1 cellular context compared by ENCODE assay signal in the genomic region with DNA sequence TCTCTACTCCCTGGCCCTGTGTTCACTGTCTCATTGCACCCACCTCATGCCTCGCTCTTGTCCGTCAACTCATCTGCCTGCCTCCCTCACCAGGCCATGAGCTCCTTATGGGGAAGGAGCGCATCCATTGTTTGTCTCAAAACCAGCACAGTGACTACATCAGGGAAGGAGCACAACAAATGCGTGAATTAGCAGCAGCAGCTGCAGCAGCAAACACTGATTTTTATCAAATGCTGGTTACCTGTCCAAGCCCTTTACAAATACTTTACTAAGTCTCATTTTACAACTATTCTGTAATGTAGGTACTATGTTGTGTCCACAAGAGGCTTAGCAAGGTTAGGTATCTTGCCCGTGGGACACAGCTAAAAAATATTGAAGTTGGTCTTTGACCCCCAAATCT.
TF ChIP-seq lines count a peak whose summit lies in the region.

No MANE protein-coding gene starts in this region.

TF ChIP-seq in IMR-90, 13 proteins besides CTCF, POLR2A, EP300 and RAD21:
- TF ChIP-seq, protein P1, sequence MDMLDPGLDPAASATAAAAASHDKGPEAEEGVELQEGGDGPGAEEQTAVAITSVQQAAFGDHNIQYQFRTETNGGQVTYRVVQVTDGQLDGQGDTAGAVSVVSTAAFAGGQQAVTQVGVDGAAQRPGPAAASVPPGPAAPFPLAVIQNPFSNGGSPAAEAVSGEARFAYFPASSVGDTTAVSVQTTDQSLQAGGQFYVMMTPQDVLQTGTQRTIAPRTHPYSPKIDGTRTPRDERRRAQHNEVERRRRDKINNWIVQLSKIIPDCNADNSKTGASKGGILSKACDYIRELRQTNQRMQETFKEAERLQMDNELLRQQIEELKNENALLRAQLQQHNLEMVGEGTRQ (IDR thresholded peaks at IDR 0.05; ENCODE audit: low read depth, low read length), result no peak
- TF ChIP-seq MAZ (IDR thresholded peaks at IDR 0.05; ENCODE audit: borderline replicate concordance, low read depth, low read length) (no peak), SMC3 (IDR thresholded peaks at IDR 0.05; ENCODE audit: low read depth, low read length) (no peak), BHLHE40 (IDR thresholded peaks at IDR 0.05; ENCODE audit: low read depth, low read length) (no peak), MAFK (IDR thresholded peaks at IDR 0.05; ENCODE audit: low read depth, low read length) (no peak), NFE2L2 (IDR thresholded peaks at IDR 0.05; ENCODE audit: low read depth, low read length) (no peak), FOS (IDR thresholded peaks at IDR 0.05; ENCODE audit: low read depth, low read length) (no peak), CEBPB (IDR thresholded peaks at IDR 0.05; ENCODE audit: low read depth, low read length) (no peak), RFX5 (IDR thresholded peaks at IDR 0.05; ENCODE audit: low read depth, low read length) (no peak), MXI1 (IDR thresholded peaks at IDR 0.05; ENCODE audit: borderline replicate concordance, low read depth, low read length) (no peak), CHD1 (IDR thresholded peaks at IDR 0.05; ENCODE audit: low read depth, low read length) (no peak), RCOR1 (IDR thresholded peaks at IDR 0.05; ENCODE audit: insufficient replicate concordance, low read length) (no peak)
- TF ChIP-seq, protein P2, sequence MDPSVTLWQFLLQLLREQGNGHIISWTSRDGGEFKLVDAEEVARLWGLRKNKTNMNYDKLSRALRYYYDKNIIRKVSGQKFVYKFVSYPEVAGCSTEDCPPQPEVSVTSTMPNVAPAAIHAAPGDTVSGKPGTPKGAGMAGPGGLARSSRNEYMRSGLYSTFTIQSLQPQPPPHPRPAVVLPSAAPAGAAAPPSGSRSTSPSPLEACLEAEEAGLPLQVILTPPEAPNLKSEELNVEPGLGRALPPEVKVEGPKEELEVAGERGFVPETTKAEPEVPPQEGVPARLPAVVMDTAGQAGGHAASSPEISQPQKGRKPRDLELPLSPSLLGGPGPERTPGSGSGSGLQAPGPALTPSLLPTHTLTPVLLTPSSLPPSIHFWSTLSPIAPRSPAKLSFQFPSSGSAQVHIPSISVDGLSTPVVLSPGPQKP (IDR thresholded peaks at IDR 0.05; ENCODE audit: borderline replicate concordance, low read depth, low read length), result no peak
TF ChIP-seq in IMR-90: peak in this region for 0.
